ENCODE assay signal across 28 cellular contexts in the genomic region with DNA sequence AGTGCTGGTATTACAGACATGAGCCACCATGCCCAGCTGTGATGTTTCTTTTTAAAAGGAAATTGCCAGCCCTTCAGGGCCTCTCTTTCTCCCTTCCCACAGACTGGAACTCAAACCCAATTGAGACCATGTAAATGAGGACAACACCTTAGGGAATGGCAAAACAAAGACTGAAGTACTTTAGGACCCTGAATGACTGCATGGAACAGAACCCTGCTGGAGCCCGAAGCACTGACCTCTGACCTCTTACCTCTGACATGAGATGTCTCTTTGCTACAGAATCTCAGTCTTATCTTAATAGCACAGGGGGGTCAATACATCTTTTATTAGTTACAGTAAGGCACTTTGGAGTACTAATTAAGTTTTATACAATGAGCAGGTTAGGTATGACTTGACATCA.
"Had no signal": no experiment of that assay in that cellular context is flagged by ENCODE, and none has a peak within 500 bp of the region (broad histone marks: within the 10 kb centered on the region; RNA-seq: fewer than 3 reads in every experiment).

No MANE protein-coding gene starts in this region.

- H3K4me1 Mint-ChIP-seq: neural crest cell; stimulated activated memory B cell treated with anti-CD40 and anti-IgM and Interleukin-4, amounts not matched to agents 10 μg/mL and 1 μg/mL and 100 μg/mL, for 72 hours; stimulated activated naive CD8-positive, alpha-beta T cell treated with anti-CD3 and anti-CD28 coated beads, Interleukin-15, amount 100 ng/mL, for 72 hours had no signal

- H3K27me3 Mint-ChIP-seq: naive thymus-derived CD8-positive, alpha-beta T cell; stimulated activated memory B cell treated with anti-CD40 and anti-IgM and Interleukin-4, amounts not matched to agents 10 μg/mL and 1 μg/mL and 100 μg/mL, for 72 hours; stimulated activated naive CD8-positive, alpha-beta T cell treated with anti-CD3 and anti-CD28 coated beads, Interleukin-15, amount 100 ng/mL, for 72 hours; type B pancreatic cell had no signal

- H3K9me3 ChIP-seq: lower lobe of right lung, pancreas, prostate gland, sigmoid colon, spleen, tibial nerve, uterus had no signal

- H3K27me3 ChIP-seq: pancreas, sigmoid colon, spleen, tibial nerve, uterus had no signal

- H3K27ac ChIP-seq: lower lobe of right lung, pancreas, prostate gland, sigmoid colon, spleen, tibial nerve, uterus had no signal

- H3K36me3 ChIP-seq: lower lobe of right lung, pancreas, prostate gland, sigmoid colon, uterus had no signal

- FAIRE-seq: keratinocyte, pancreas, small intestine had no signal

- H3K4me3 ChIP-seq: lower lobe of right lung, pancreas, prostate gland, sigmoid colon, spleen, tibial nerve, uterus had no signal

- H3K27ac Mint-ChIP-seq: nephron; stimulated activated memory B cell treated with anti-CD40 and anti-IgM and Interleukin-4, amounts not matched to agents 10 μg/mL and 1 μg/mL and 100 μg/mL, for 72 hours; stimulated activated naive CD8-positive, alpha-beta T cell treated with anti-CD3 and anti-CD28 coated beads, Interleukin-15, amount 100 ng/mL, for 72 hours; type B pancreatic cell had no signal

- DNase-seq: kidney glomerular epithelial cell; left cardiac atrium; lower lobe of right lung; mammary epithelial cell; naive thymus-derived CD8-positive, alpha-beta T cell; nucleus accumbens; pancreas; posterior cingulate gyrus; retina; right cardiac atrium; sigmoid colon; small intestine; spleen; stimulated activated CD4-positive, alpha-beta T cell treated with anti-CD3 and anti-CD28 coated beads, Interleukin-2, amount 100 ng/mL, for 48 hours; stimulated activated CD4-positive, alpha-beta T cell treated with anti-CD3 and anti-CD28 coated beads, Interleukin-4, amount 100 ng/mL, for 4 hours; stimulated activated CD8-positive, alpha-beta memory T cell treated with anti-CD3 and anti-CD28 coated beads, Interleukin-4, amount 100 ng/mL, for 48 hours; stimulated activated naive CD4-positive, alpha-beta T cell treated with Interleukin-2 at 50 U/mL for 16 hours; stimulated activated naive CD8-positive, alpha-beta T cell treated with anti-CD3 and anti-CD28 coated beads, Interleukin-15, amount 100 ng/mL, for 72 hours; substantia nigra; uterus had no signal

- H3K36me3 Mint-ChIP-seq: naive thymus-derived CD8-positive, alpha-beta T cell; type B pancreatic cell had no signal

- H3K4me3 Mint-ChIP-seq: naive thymus-derived CD8-positive, alpha-beta T cell; nephron; neural crest cell; stimulated activated memory B cell treated with anti-CD40 and anti-IgM and Interleukin-4, amounts not matched to agents 10 μg/mL and 1 μg/mL and 100 μg/mL, for 72 hours; stimulated activated naive CD8-positive, alpha-beta T cell treated with anti-CD3 and anti-CD28 coated beads, Interleukin-15, amount 100 ng/mL, for 72 hours; type B pancreatic cell had no signal

- H3K9me3 Mint-ChIP-seq: naive thymus-derived CD8-positive, alpha-beta T cell; nephron; neural crest cell; stimulated activated memory B cell treated with anti-CD40 and anti-IgM and Interleukin-4, amounts not matched to agents 10 μg/mL and 1 μg/mL and 100 μg/mL, for 72 hours; stimulated activated naive CD8-positive, alpha-beta T cell treated with anti-CD3 and anti-CD28 coated beads, Interleukin-15, amount 100 ng/mL, for 72 hours; type B pancreatic cell had no signal

- ATAC-seq: left cardiac atrium; left lobe of liver; lower lobe of right lung; naive thymus-derived CD8-positive, alpha-beta T cell; pancreas; right cardiac atrium; stimulated activated memory B cell treated with anti-CD40 and anti-IgM and Interleukin-4, amounts not matched to agents 10 μg/mL and 1 μg/mL and 100 μg/mL, for 72 hours; stimulated activated naive CD8-positive, alpha-beta T cell treated with anti-CD3 and anti-CD28 coated beads, Interleukin-15, amount 100 ng/mL, for 72 hours had no signal

- H3K4me1 ChIP-seq: lower lobe of right lung, pancreas, prostate gland, sigmoid colon, spleen, tibial nerve, uterus had no signal
